24 cellular contexts compared by ENCODE assay signal in the genomic region with DNA sequence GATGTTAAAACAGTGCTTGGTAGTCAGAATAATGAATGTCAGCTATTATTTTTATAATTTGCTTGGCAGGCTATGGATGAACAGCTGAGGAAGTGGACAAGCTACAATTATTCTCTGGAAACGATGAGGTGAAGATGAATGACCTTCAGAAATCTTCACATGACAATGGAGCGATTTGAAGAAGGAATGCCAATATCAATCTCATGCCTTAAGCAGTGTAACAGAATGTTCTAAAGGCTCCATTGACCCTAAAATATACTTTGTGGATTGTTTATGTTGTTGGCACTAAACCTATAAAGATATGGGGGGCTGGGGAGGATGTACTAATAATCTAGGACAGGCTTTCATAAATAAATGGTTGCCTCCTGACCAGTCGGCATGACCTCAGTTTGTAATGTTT. TPM values are rescaled to one million over a fixed set of nuclear protein-coding genes. Genes with fewer than 3 reads are reported as not detected.
"Had no signal": no experiment of that assay in that cellular context is flagged by ENCODE, and none has a peak within 500 bp of the region (broad histone marks: within the 10 kb centered on the region; RNA-seq: fewer than 3 reads in every experiment).

No MANE protein-coding gene starts in this region.

- DNase-seq: IMR-90; NCI-H1092; NCI-H1105 treated with DMSO at 0.1 percent for 48 hours; NCI-H1417 treated with DMSO at 0.1 percent for 48 hours; NCI-H146; NCI-H1694 treated with DMSO at 0.1 percent for 48 hours; NCI-H1930; NCI-H2081; NCI-H2107; NCI-H2227 treated with DMSO at 0.1 percent for 48 hours; NCI-H446; NCI-H510A; NCI-H524 treated with DMSO at 0.1 percent for 48 hours; NCI-H69; NCI-H774; NK-92 treated with Interleukin-12 subunit alpha and Interleukin-12 subunit beta, amount 100 ng/mL, for 24 hours; PC-3; SHP77 had no signal

- ATAC-seq: HepG2, Panc1, PC-3, SK-N-SH treated with all-trans-retinoic acid at 6 μM for 48 hours had no signal

- H3K27ac ChIP-seq: RWPE1 had no signal

RNA-seq across cellular contexts. Expression of a gene that starts 36.2 kb away (rescaled TPM):
- total RNA-seq: HepG2, MCF 10A, OCI-LY7, PC-3 had no signal
- polyA plus RNA-seq: HepG2 had no signal
